ENCODE assay signal across 1 cellular context in genomic region chr2:131094655-131095281, GRCh38.
TF ChIP-seq lines count a peak whose summit lies in the region.

No MANE protein-coding gene starts in this region.

TF ChIP-seq in K562, 482 proteins besides CTCF, POLR2A, EP300 and RAD21 (continued from another document):
- no peak for TF ChIP-seq ZNF407 (IDR thresholded peaks at IDR 0.05; ENCODE audit: low read depth)
- no peak for TF ChIP-seq ZNF24 (IDR thresholded peaks at IDR 0.05)
- TF ChIP-seq MTF1 (CRISPR knock-in tag; IDR thresholded peaks at IDR 0.05; ENCODE audit: borderline replicate concordance), result no peak
- TF ChIP-seq NCOA1 (IDR thresholded peaks at IDR 0.05; ENCODE audit: low read depth), result no peak
- TF ChIP-seq DMBX1 (CRISPR knock-in tag; IDR thresholded peaks at IDR 0.05; ENCODE audit: borderline replicate concordance), result no peak
- TF ChIP-seq ARID1B (IDR thresholded peaks at IDR 0.05), result no peak
- TF ChIP-seq RNF219 (CRISPR knock-in tag; IDR thresholded peaks at IDR 0.05), result no peak
- TF ChIP-seq SMARCA5 (IDR thresholded peaks at IDR 0.05), result no peak
- TF ChIP-seq C11orf30 (IDR thresholded peaks at IDR 0.05; ENCODE audit: low read depth), result peak; percentile 20; the same call in 1 of the 2 replicates
- no peak for TF ChIP-seq DIDO1 (tag; IDR thresholded peaks at IDR 0.05; ENCODE audit: low read depth)
- no peak for TF ChIP-seq MAZ (CRISPR knock-in tag; conservative IDR thresholded peaks at IDR 0.05 in 1 of 2, IDR thresholded peaks at IDR 0.05 in 1 of 2)
- peak; percentile 62 for TF ChIP-seq ZNF316 (IDR thresholded peaks at IDR 0.05)
- TF ChIP-seq ZNF449 (CRISPR knock-in tag; IDR thresholded peaks at IDR 0.05), result no peak
- no peak for TF ChIP-seq CREM (IDR thresholded peaks at IDR 0.05; ENCODE audit: low read depth)
- no peak for TF ChIP-seq NBN (IDR thresholded peaks at IDR 0.05; ENCODE audit: low read depth)
- TF ChIP-seq ZNF507 (tag; conservative IDR thresholded peaks at IDR 0.05), result no peak
